ENCODE assay signal across 10 cellular contexts in the genomic region with DNA sequence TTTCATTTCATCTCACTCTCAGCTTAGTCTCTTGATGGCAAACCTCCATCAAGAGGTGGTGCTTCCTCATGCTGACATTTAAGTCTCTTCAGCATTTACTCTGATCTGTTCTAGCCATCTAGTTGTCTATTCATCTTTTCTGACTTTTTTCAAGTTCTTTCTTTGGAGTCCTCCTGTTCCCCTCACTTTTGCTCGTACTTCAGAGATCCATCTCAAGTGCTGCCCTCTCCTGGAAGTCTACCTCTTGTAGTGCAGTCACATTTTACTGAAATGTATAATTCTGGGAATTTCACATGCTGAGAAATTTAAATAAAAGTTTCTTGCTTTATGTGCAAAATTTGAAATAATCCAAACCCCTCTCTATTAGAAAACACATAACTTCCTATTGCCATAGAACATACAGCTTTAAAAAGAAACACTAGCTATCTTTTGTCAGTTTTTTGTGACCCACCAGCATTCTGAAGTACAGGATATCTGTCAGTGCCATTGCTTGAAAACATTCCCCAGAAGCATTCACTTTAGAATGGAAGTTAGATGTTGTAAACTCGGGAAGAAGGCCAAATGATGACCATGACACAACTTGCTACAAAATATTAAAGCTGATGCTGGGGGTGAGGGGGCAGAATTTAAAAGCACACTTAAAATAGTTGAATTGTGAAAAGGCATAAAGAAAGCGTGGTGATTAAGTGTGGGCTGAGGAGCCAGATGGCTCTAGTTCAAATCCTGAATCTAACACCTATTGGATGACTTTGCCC. TPM values are rescaled to one million over a fixed set of nuclear protein-coding genes. Genes with fewer than 3 reads are reported as not detected.
DNase-seq lines count a peak whose midpoint lies in the region; ATAC-seq, FAIRE-seq and TF ChIP-seq lines count a peak whose summit lies in the region.
"Had no signal": no experiment of that assay in that cellular context is flagged by ENCODE, and none has a peak within 500 bp of the region (broad histone marks: within the 10 kb centered on the region; RNA-seq: fewer than 3 reads in every experiment).

No MANE protein-coding gene starts in this region.

- H3K14ac ChIP-seq in IMR-90 (replicated peaks; ENCODE audit: low read depth, low read length): no peak overlapping the region

- DNase-seq in NCI-H446 (lab: John Stamatoyannopoulos, UW) (peak; percentile 25 to 31), NCI-H446 treated with DMSO at 0.1 percent for 48 hours (lab: John Stamatoyannopoulos, UW) (no peak), IMR-90 (peak; percentile 45), K562 (ENCODE audit: extremely low read depth in 1 of 4, low spot score in 3 of 4) (peak; percentile 21 to 68 (median 30)), NCI-H2196 treated with DMSO at 0.1 percent for 48 hours (lab: John Stamatoyannopoulos, UW; ENCODE audit: unreplicated experiment) (no peak)
- DNase-seq in naive thymus-derived CD8-positive, alpha-beta T cell: peak in 4 of 10 donors; percentile 18 to 37 (median 20)
- DNase-seq in stimulated activated CD4-positive, alpha-beta T cell treated with anti-CD3 and anti-CD28 coated beads, Interleukin-4, amount 100 ng/mL, for 4 hours: no peak
- DNase-seq: colonic mucosa had no signal

- no peak overlapping the region for H3K23ac ChIP-seq in IMR-90 (ENCODE audit: low read depth, low read length)

- peak overlapping the region in 2 of 10 donors; percentile 11 to 45 for H3K4me3 Mint-ChIP-seq in naive thymus-derived CD8-positive, alpha-beta T cell

- BruUV-seq in IMR-90 (replicated peaks; lab: Mats Ljungman, UMichigan): no TSS peak
- BruUV-seq in K562 (replicated peaks; lab: Mats Ljungman, UMichigan): no TSS peak

- H3K9me3 ChIP-seq in IMR-90 (ENCODE audit: control insufficient read depth, insufficient read depth, low read length) (no peaks in the 10 kb centered on the region), K562 (replicated peaks; ENCODE audit: control insufficient read depth, insufficient read depth, low read depth, low read length) (no peaks in the 10 kb centered on the region)
- H3K9me3 ChIP-seq: colonic mucosa had no signal

- no peak overlapping the region for H3K9ac ChIP-seq in IMR-90 (ENCODE audit: low read depth, low read length)
- H3K9ac ChIP-seq in K562 (ENCODE audit: insufficient read depth in 1 of 2, low read depth in 2 of 2, low read length in 2 of 2): peak overlapping the region in 1 of 2 experiments; percentile 24; a peak in 2 of 4 replicates

- peak; percentile 47 for TF ChIP-seq CTCF in IMR-90 (conservative IDR thresholded peaks at IDR 0.05; ENCODE audit: low read depth, low read length)
- peak; percentile 43 to 76 (median 64); a peak in 5 of 6 replicates for TF ChIP-seq CTCF in K562 (IDR thresholded peaks at IDR 0.05 in 2 of 3, conservative IDR thresholded peaks at IDR 0.05 in 1 of 3; ENCODE audit: insufficient read depth in 2 of 3, low read depth in 1 of 3, low read length in 3 of 3)

- H3K4me2 ChIP-seq in IMR-90 (ENCODE audit: low read depth, low read length) (peak overlapping the region; percentile 36), K562 (ENCODE audit: insufficient read depth, low read length) (peak overlapping the region; percentile 26)

- no peaks in the 10 kb centered on the region for H3K9me3 Mint-ChIP-seq in naive thymus-derived CD8-positive, alpha-beta T cell

- TF ChIP-seq POLR2A in IMR-90 (IDR thresholded peaks at IDR 0.05; ENCODE audit: low read depth, low read length) (no peak), K562 (conservative IDR thresholded peaks at IDR 0.05) (no peak)

- no peak overlapping the region for H2AFZ ChIP-seq in IMR-90 (replicated peaks; ENCODE audit: low read length, poor library complexity)
- no peak overlapping the region for H2AFZ ChIP-seq in K562 (ENCODE audit: low read depth, low read length)

- peak overlapping the region in 6 of 10 donors; percentile 1 to 51 (median 28) for H3K27ac Mint-ChIP-seq in naive thymus-derived CD8-positive, alpha-beta T cell

- no peak overlapping the region for H4K91ac ChIP-seq in IMR-90 (ENCODE audit: insufficient read depth, low read depth, low read length)

- H3K79me1 ChIP-seq in IMR-90 (ENCODE audit: low read depth in 1 of 2, low read length in 2 of 2): peaks cover 0 to 65% of the 10 kb centered on the region in 2 experiments

- H2AK5ac ChIP-seq in IMR-90 (ENCODE audit: low read depth, low read length): no peak overlapping the region

- H4K20me1 ChIP-seq in IMR-90 (ENCODE audit: insufficient read depth, low read length) (peaks cover 93% of the 10 kb centered on the region), K562 (replicated peaks; ENCODE audit: control insufficient read depth, insufficient read depth, low read length) (peaks cover 17% of the 10 kb centered on the region; the same call in 1 of the 2 replicates)

- H3K27me3 ChIP-seq in IMR-90 (ENCODE audit: control insufficient read depth, insufficient read depth, low read length): no peaks in the 10 kb centered on the region
- H3K27me3 ChIP-seq in K562 (ENCODE audit: control insufficient read depth in 2 of 2, insufficient read depth in 2 of 2, low read length in 2 of 2): no peaks in the 10 kb centered on the region
- H3K27me3 ChIP-seq: BLaER1 treated with 17β-estradiol and CSF1 and Interleukin-3, amounts not matched to agents 10 nM and 100 nM; colonic mucosa had no signal

- no peak overlapping the region for H3K56ac ChIP-seq in IMR-90 (ENCODE audit: extremely low read depth, insufficient read depth, low read length)

- dilution Hi-C loops in IMR-90 (cut with HindIII; ENCODE audit: low sequenced_read_pairs, unreplicated experiment): no loop called here

- H3K4ac ChIP-seq in IMR-90 (ENCODE audit: low read depth, low read length): no peak overlapping the region

- no peaks in the 10 kb centered on the region for H3K36me3 ChIP-seq in IMR-90 (ENCODE audit: control insufficient read depth, insufficient read depth, low read length)
- H3K36me3 ChIP-seq in K562 (ENCODE audit: control insufficient read depth, insufficient read depth, low read length): 0 out of 3 replicates have a peak, but pooled peaks cover 4% of the 10 kb centered on the region
- H3K36me3 ChIP-seq: colonic mucosa had no signal

- H3K4me3 ChIP-seq in IMR-90 (ENCODE audit: insufficient read depth, low read depth, low read length) (no peak overlapping the region), K562 (no peak overlapping the region)
- H3K4me3 ChIP-seq: BLaER1 treated with 17β-estradiol and CSF1 and Interleukin-3, amounts not matched to agents 10 nM and 100 nM; colonic mucosa had no signal

- FAIRE-seq in K562 (lab: Jason Lieb, UNC): peak; percentile 48

- peaks cover 97% of the 10 kb centered on the region for H3K79me2 ChIP-seq in K562 (ENCODE audit: control insufficient read depth, insufficient read depth, low read length)

- in situ Hi-C loops in IMR-90 (cut with MboI; ENCODE audit: low sequenced_read_pairs) (no loop called here), K562 (cut with MboI) (no loop called here)

- H3K36me3 Mint-ChIP-seq in naive thymus-derived CD8-positive, alpha-beta T cell: peaks cover 0 to 3% (median 0%) of the 10 kb centered on the region in 3 donors

- H3K18ac ChIP-seq in IMR-90 (ENCODE audit: low read depth, low read length): no peak overlapping the region; the same call in 1 of the 2 replicates

- no peak overlapping the region for H2BK15ac ChIP-seq in IMR-90 (ENCODE audit: low read depth, low read length)

- H3K27me3 Mint-ChIP-seq in naive thymus-derived CD8-positive, alpha-beta T cell: no peaks in the 10 kb centered on the region

- H3K9me1 ChIP-seq in IMR-90 (ENCODE audit: insufficient read depth, low read length): no peaks in the 10 kb centered on the region
- H3K9me1 ChIP-seq in K562 (ENCODE audit: control insufficient read depth, insufficient read depth, low read length): peaks cover 2% of the 10 kb centered on the region

- no peak overlapping the region for H2BK20ac ChIP-seq in IMR-90 (ENCODE audit: low read depth, low read length)

- ATAC-seq in IMR-90 (ENCODE audit: low read depth): peak; percentile 54; the same call in 1 of the 2 replicates
- peak; percentile 85 for ATAC-seq in K562
- ATAC-seq in naive thymus-derived CD8-positive, alpha-beta T cell: peak; percentile 60 to 69
- ATAC-seq in HG02938 (IDR thresholded peaks at IDR 0.05; ENCODE audit: unreplicated experiment): no peak

- H3K27ac ChIP-seq in IMR-90 (ENCODE audit: insufficient read depth, low read length): no peak overlapping the region
- peak overlapping the region; percentile 26; the same call in 2 of the 3 replicates for H3K27ac ChIP-seq in K562 (ENCODE audit: extremely low read depth, low read depth, low read length)
- H3K27ac ChIP-seq: BLaER1 treated with 17β-estradiol and CSF1 and Interleukin-3, amounts not matched to agents 10 nM and 100 nM; colonic mucosa had no signal

- no CpG with 5 or more reads among the region's 3 CpGs for WGBS in IMR-90 (ENCODE audit: extremely low coverage in 2 of 2, insufficient read length in 1 of 2), 2 experiments
- 19% methylated on average over 3 of the region's 3 CpGs for WGBS in K562 (ENCODE audit: insufficient coverage, low coverage, missing lambda C conversion rate)

- no peak overlapping the region for H4K5ac ChIP-seq in IMR-90 (ENCODE audit: low read depth, low read length)

- TF ChIP-seq RAD21 in IMR-90 (IDR thresholded peaks at IDR 0.05; ENCODE audit: low read length): no peak
- peak; percentile 28 to 61; a peak in 3 of 4 replicates for TF ChIP-seq RAD21 in K562 (CRISPR knock-in tag; conservative IDR thresholded peaks at IDR 0.05 in 1 of 2, IDR thresholded peaks at IDR 0.05 in 1 of 2)

- no peak overlapping the region for H2BK5ac ChIP-seq in IMR-90 (ENCODE audit: low read depth, low read length, poor library complexity, severe bottlenecking)

- H4K8ac ChIP-seq in IMR-90 (ENCODE audit: low read depth in 2 of 2, low read length in 2 of 2): no peak overlapping the region

- peaks cover 39 to 76% (median 71%) of the 10 kb centered on the region in 4 donors for H3K4me1 Mint-ChIP-seq in naive thymus-derived CD8-positive, alpha-beta T cell

- H3K4me1 ChIP-seq in IMR-90 (ENCODE audit: control insufficient read depth, insufficient read depth, low read length) (peaks cover 4% of the 10 kb centered on the region), K562 (replicated peaks in 1 of 2; ENCODE audit: control insufficient read depth in 2 of 2, insufficient read depth in 2 of 2, low read length in 2 of 2) (peaks cover 22 to 38% of the 10 kb centered on the region in 2 experiments; a peak in 4 of 5 replicates)
- H3K4me1 ChIP-seq: colonic mucosa had no signal

- TF ChIP-seq EP300 in K562 (IDR thresholded peaks at IDR 0.05; ENCODE audit: low read length): no peak

- CTCF ChIA-PET in IMR-90 (lab: Yijun Ruan, JAX): interaction anchor here (0.6 to 1.8 kb wide), 6 partner anchors 13 to 222 kb away, joined by 3 to 6 read pairs (median 4); no protein-coding TSS in a partner anchor
- CTCF ChIA-PET in K562 (lab: Yijun Ruan, JAX; ENCODE audit: low intra/inter-chr PET ratio): interaction anchor here (0.6 kb wide), 1 partner anchor 12 kb away, joined by 4 read pairs; no protein-coding TSS in a partner anchor

- no peak overlapping the region for H2AK9ac ChIP-seq in IMR-90 (replicated peaks; ENCODE audit: low read depth, low read length, poor library complexity)

- intact Hi-C loops in IMR-90 (cut with micrococcal nuclease) (loop anchor here (2.0 kb wide), 1 partner anchor 18 kb away; no protein-coding TSS in a partner anchor), K562 (cut with micrococcal nuclease) (loop anchor here (1.0 to 2.0 kb wide), 2 partner anchors 20 to 99 kb away; no protein-coding TSS in a partner anchor)

- POLR2A ChIA-PET in IMR-90 (lab: Charles Lee; ENCODE audit: unreplicated experiment) (no interaction called here), K562 (lab: Yijun Ruan, JAX) (interaction anchor here (0.6 to 1.4 kb wide), 8 partner anchors 9 to 190 kb away, joined by 3 to 6 read pairs (median 3); no protein-coding TSS in a partner anchor)
- POLR2A ChIA-PET in naive thymus-derived CD8-positive, alpha-beta T cell (lab: Charles Lee): interaction anchor here (1.0 kb wide), 1 partner anchor 22 kb away, joined by 3 read pairs; a partner anchor contains a TSS

- no peak overlapping the region for H2BK120ac ChIP-seq in IMR-90 (ENCODE audit: low read depth, low read length)

RNA-seq across cellular contexts. Expression of a gene that starts 21.9 kb away (rescaled TPM):
- total RNA-seq in IMR-90 (2012; rRNA removed): 29.8 and 33.1 TPM in 2 replicates
- polyA plus RNA-seq in IMR-90 (2012; rRNA removed): 3.4 and 4.4 TPM in 2 replicates
- 0.69 and 1.0 TPM in 2 replicates for polyA plus RNA-seq in IMR-90 (2012; cell fraction: cytosol; rRNA removed)
- 1.4 and 15.6 TPM in 2 replicates for polyA plus RNA-seq in IMR-90 (2012; cell fraction: nucleus; rRNA removed; ENCODE audit: low replicate concordance)
- total RNA-seq in K562 (2011; cell fraction: chromatin; rRNA removed; ENCODE audit: low replicate concordance): 25.3 and 85.9 TPM in 2 replicates
- 15.0 and 23.9 TPM in 2 replicates for total RNA-seq in K562 (2011; cell fraction: nucleolus; rRNA removed)
- 31.8 and 32.3 TPM in 2 replicates for total RNA-seq in K562 (2011; cell fraction: nucleoplasm; rRNA removed)
- total RNA-seq in K562 (2014; rRNA removed): 16.8 and 18.8 TPM in 2 replicates
- 35.0 and 37.5 TPM in 2 replicates for total RNA-seq in K562 (2014; rRNA removed; fragmentation: Illumina TruSeq; extraction: Trizol)
- total RNA-seq in K562 (2015; rRNA removed; fragmentation: Illumina TruSeq; extraction: Trizol): 31.6 and 33.0 TPM in 2 replicates
- total RNA-seq in K562 (2021): 21.2 and 22.1 TPM in 2 replicates
- 27.9 and 30.2 TPM in 2 replicates for polyA plus RNA-seq in K562 (2011; rRNA removed)
- polyA plus RNA-seq in K562 (2011; cell fraction: cytosol; rRNA removed): 4.4 and 11.8 TPM in 2 replicates
- polyA plus RNA-seq in K562 (2011; cell fraction: nucleus; rRNA removed): 12.8 and 23.6 TPM in 2 replicates
- polyA plus RNA-seq in K562 (2012): 13.4 and 15.1 TPM in 2 replicates
- 17.7 and 21.8 TPM in 2 replicates for polyA plus RNA-seq in K562 (2014; fragmentation: Illumina TruSeq; extraction: Trizol)
- 1 to 10 TPM; 3.6 to 5.6 TPM for polyA plus RNA-seq in K562 (2014; fragmentation: Nextera tagmentation; extraction: Ambion mirVana)
- polyA plus RNA-seq in K562 (2014; rRNA removed): 11.2 and 11.5 TPM in 2 replicates
- polyA minus RNA-seq in K562 (2011; rRNA and poly(A)+ RNA removed): 66.1 and 103 TPM in 2 replicates
- 27.9 and 28.1 TPM in 2 replicates for polyA minus RNA-seq in K562 (2011; cell fraction: cytosol; rRNA and poly(A)+ RNA removed)
- polyA minus RNA-seq in K562 (2011; cell fraction: nucleus; rRNA and poly(A)+ RNA removed): 14.7 and 38.4 TPM in 2 replicates
- total RNA-seq in naive thymus-derived CD8-positive, alpha-beta T cell: 10 to 100 TPM; 25.2 to 25.9 TPM
- 1 to 10 TPM; 6.8 to 9.5 (median 8.7) TPM for polyA plus RNA-seq in naive thymus-derived CD8-positive, alpha-beta T cell

Comparison
In these comparisons a context has a peak if more than half of its experiments do, and no peak if none do; other contexts are left out.
1. DNase-seq: peak in NCI-H446 (2 of 2), IMR-90 (single experiment) and K562 (4 of 4); none in NCI-H446 treated with DMSO at 0.1 percent for 48 hours (single experiment), NCI-H2196 treated with DMSO at 0.1 percent for 48 hours (single experiment) and stimulated activated CD4-positive, alpha-beta T cell treated with anti-CD3 and anti-CD28 coated beads, Interleukin-4, amount 100 ng/mL, for 4 hours (0 of 2).